In genomic region chr3:196219194-196219969, GRCh38 we compare ENCODE assay signal across 8 cellular contexts.
DNase-seq lines count a peak whose midpoint lies in the region; ATAC-seq lines count a peak whose summit lies in the region.

No MANE protein-coding gene starts in this region.

- peak; percentile 75 for ATAC-seq in HG02759 (IDR thresholded peaks at IDR 0.05; ENCODE audit: unreplicated experiment)

- DNase-seq in ELF-1 (ENCODE audit: low read depth, low spot score) (peak; percentile 68), NCI-H2227 treated with DMSO at 0.1 percent for 48 hours (lab: John Stamatoyannopoulos, UW) (peak; percentile 75), dedifferentiated amniotic fluid mesenchymal stem cell (ENCODE audit: extremely low spot score) (peak; percentile 83), middle frontal gyrus (ENCODE audit: extremely low spot score, low spot score) (peak; percentile 47), OCI-M2 (lab: John Stamatoyannopoulos, UW; ENCODE audit: unreplicated experiment) (no peak)
- DNase-seq in activated CD4-positive, alpha-beta T cell treated with anti-CD3 and anti-CD28 coated beads, Interleukin-2, amount 50 U/mL, for 1 hour, result peak; percentile 68
- DNase-seq in stimulated activated CD8-positive, alpha-beta memory T cell treated with anti-CD3 and anti-CD28 coated beads, Interleukin-4, amount 100 ng/mL, for 48 hours, result peak; percentile 64
